Comparison of ENCODE assay signal across 8 cellular contexts in the genomic region with DNA sequence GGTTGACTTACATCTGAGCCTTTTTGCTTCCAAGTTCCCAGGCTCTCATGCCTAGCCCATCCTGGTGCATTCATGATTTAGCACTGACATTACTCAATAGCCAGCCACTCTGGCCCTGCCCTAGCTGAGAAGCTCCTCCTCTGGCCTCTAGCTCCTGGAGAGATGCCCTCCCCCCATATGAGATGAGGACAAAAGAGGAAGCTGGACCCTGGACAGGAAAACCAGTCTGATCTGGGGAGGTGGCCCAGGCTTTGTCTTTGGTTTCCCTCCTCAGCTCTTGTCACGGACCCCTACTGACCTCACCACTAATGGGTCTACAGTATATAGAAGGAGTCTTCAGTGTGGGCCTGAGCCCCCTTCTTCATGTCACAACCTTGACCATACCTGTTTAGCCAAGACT. TPM values are rescaled to one million over a fixed set of nuclear protein-coding genes. Genes with fewer than 3 reads are reported as not detected.
A peak's percentile ranks its signal among the peaks of the same experiment; 100 is the strongest.
DNase-seq lines count a peak whose midpoint lies in the region; ATAC-seq and TF ChIP-seq lines count a peak whose summit lies in the region.
"Had no signal": no experiment of that assay in that cellular context is flagged by ENCODE, and none has a peak within 500 bp of the region (broad histone marks: within the 10 kb centered on the region; RNA-seq: fewer than 3 reads in every experiment).

No MANE protein-coding gene starts in this region.

- DNase-seq in T-cell: peak in 1 of 34 experiments; percentile 40
- peak; percentile 68 for DNase-seq in Right ventricle myocardium superior
- DNase-seq in substantia nigra (lab: John Stamatoyannopoulos, UW): peak in 23 of 49 donors; percentile 17 to 62 (median 38)
- DNase-seq in effector CD4-positive, alpha-beta T cell: no peak
- DNase-seq: thyroid gland had no signal

- no peaks in the 10 kb centered on the region for H3K27me3 Mint-ChIP-seq in T-cell

- no peak for ATAC-seq in T-cell (replicated peaks in 1 of 4)
- peak; percentile 9 for ATAC-seq in Right ventricle myocardium superior (ENCODE audit: poor library complexity)
- no peak for ATAC-seq in GM21526 (IDR thresholded peaks at IDR 0.05; ENCODE audit: low FRiP score, unreplicated experiment)
- no peak for ATAC-seq in GM18861 (IDR thresholded peaks at IDR 0.05; ENCODE audit: unreplicated experiment)

- POLR2A ChIA-PET in T-cell (lab: Charles Lee): interaction anchor here in 1 of 2 donors (0.6 to 1.0 kb wide), 4 partner anchors 10 to 243 kb away, joined by 3 to 4 read pairs (median 4); no protein-coding TSS in a partner anchor

- H3K36me3 Mint-ChIP-seq in T-cell: peaks cover 32% of the 10 kb centered on the region

- peak; percentile 33 for TF ChIP-seq POLR2A in GM19193 (IDR thresholded peaks at IDR 0.05; ENCODE audit: extremely low read depth, insufficient read depth, insufficient read length)

- peak overlapping the region; percentile 92 to 95 for H3K27ac Mint-ChIP-seq in T-cell

- intact Hi-C loops in Right ventricle myocardium superior (cut with DNase I): no loop called here

- no peaks in the 10 kb centered on the region for H3K9me3 Mint-ChIP-seq in T-cell

- peak overlapping the region; percentile 98 for H3K27ac ChIP-seq in substantia nigra (ENCODE audit: low read depth, low read length, poor library complexity, severe bottlenecking)
- H3K27ac ChIP-seq: thyroid gland had no signal

- peaks cover 78 to 79% (median 79%) of the 10 kb centered on the region in 3 donors for H3K4me1 Mint-ChIP-seq in T-cell

- CTCF ChIA-PET in T-cell (lab: Charles Lee): interaction anchor here (0.5 to 9.9 kb wide), 6 partner anchors 10 to 235 kb away, joined by 3 to 248 read pairs (median 7); partner anchors contain the start of gene STIM1 (in 1 of the 2)

- H3K4me3 Mint-ChIP-seq in T-cell: peak overlapping the region; percentile 85 to 89 (median 89)

RNA-seq across cellular contexts. Expression of gene RHOG, which starts 3.0 kb away (rescaled TPM):
- 100 to 1,000 TPM in 4 of 5 donors, 10 to 100 TPM in 1; 88.1 to 108 (median 106) TPM for total RNA-seq in T-cell
- total RNA-seq in Right ventricle myocardium superior: 22.3 TPM

RNA-seq across cellular contexts. Expression of gene STIM1, which starts 17.7 kb away (rescaled TPM):
- 100 to 1,000 TPM in 2 of 5 donors, 10 to 100 TPM in 3; 87.6 to 139 (median 94.5) TPM for total RNA-seq in T-cell
- total RNA-seq in Right ventricle myocardium superior: 27.5 TPM

RNA-seq across cellular contexts. Expression of gene PGAP2, which starts 29.4 kb away (rescaled TPM):
- total RNA-seq in T-cell (10 to 100 TPM; 22.5 to 28.2 (median 24.6) TPM), Right ventricle myocardium superior (26.8 TPM)

RNA-seq across cellular contexts. Expression of gene NUP98, which starts 40.4 kb away (rescaled TPM):
- 100 to 1,000 TPM in 3 of 5 donors, 10 to 100 TPM in 2; 89.1 to 105 (median 102) TPM for total RNA-seq in T-cell
- total RNA-seq in Right ventricle myocardium superior: 43.2 TPM
